Comparison of ENCODE assay signal across 22 cellular contexts in genomic region chr10:65100146-65100545, GRCh38.
DNase-seq lines count a peak whose midpoint lies in the region; ATAC-seq, FAIRE-seq and TF ChIP-seq lines count a peak whose summit lies in the region.
"Had no signal": no experiment of that assay in that cellular context is flagged by ENCODE, and none has a peak within 500 bp of the region (broad histone marks: within the 10 kb centered on the region; RNA-seq: fewer than 3 reads in every experiment).

No MANE protein-coding gene starts in this region.

- H3K27ac ChIP-seq in A549 (no peak overlapping the region), PC-9 (no peak overlapping the region), HepG2 (ENCODE audit: extremely low read length, insufficient read depth, low read length) (no peak overlapping the region)
- H3K27ac ChIP-seq: 22Rv1; BLaER1 treated with 17β-estradiol and CSF1 and Interleukin-3, amounts not matched to agents 10 nM and 100 nM had no signal

- in situ Hi-C loops in HepG2 (cut with HindIII; ENCODE audit: extremely low pct_ligation_motif_present, low pct_unique_long_range_greater_than_20kb) = no loop called here

- POLR2A ChIA-PET in A549 (lab: Yijun Ruan, JAX) = no interaction called here
- POLR2A ChIA-PET in PC-9 (lab: Charles Lee; ENCODE audit: unreplicated experiment) = no interaction called here
- POLR2A ChIA-PET in HepG2 (lab: Yijun Ruan, JAX) = no interaction called here

- H3K9me2 ChIP-seq in PC-9 (ENCODE audit: insufficient read depth) = no peaks in the 10 kb centered on the region

- H3K9ac ChIP-seq in HepG2 (ENCODE audit: insufficient read depth, low read depth, low read length) = no peak overlapping the region
- H3K9ac ChIP-seq: BLaER1 treated with 17β-estradiol and CSF1 and Interleukin-3, amounts not matched to agents 10 nM and 100 nM had no signal

- TF ChIP-seq EP300 in A549 (IDR thresholded peaks at IDR 0.05) = no peak
- no peak for TF ChIP-seq EP300 in HepG2 (IDR thresholded peaks at IDR 0.05; ENCODE audit: low read depth in 2 of 2, low read length in 2 of 2)
- TF ChIP-seq EP300 in HepG2 (CRISPR knock-in tag; IDR thresholded peaks at IDR 0.05; ENCODE audit: borderline replicate concordance) = no peak

- H3K79me2 ChIP-seq in PC-9 (ENCODE audit: low read depth) = no peaks in the 10 kb centered on the region
- H3K79me2 ChIP-seq in HepG2 (ENCODE audit: insufficient read depth, low read length) = no peaks in the 10 kb centered on the region

- TF ChIP-seq CTCF in A549 (IDR thresholded peaks at IDR 0.05) (no peak), PC-9 (conservative IDR thresholded peaks at IDR 0.05) (no peak), HepG2 (CRISPR knock-in tag; IDR thresholded peaks at IDR 0.05) (no peak)

- H3F3A ChIP-seq in PC-9 (ENCODE audit: insufficient read depth, low read depth) = no peaks in the 10 kb centered on the region

- no peak overlapping the region for H3K4me3 ChIP-seq in A549
- no peak overlapping the region for H3K4me3 ChIP-seq in PC-9
- H3K4me3 ChIP-seq in HepG2 (replicated peaks in 1 of 3; ENCODE audit: insufficient read depth in 1 of 3, low read depth in 2 of 3, low read length in 3 of 3) = no peak overlapping the region
- H3K4me3 ChIP-seq: BLaER1 treated with 17β-estradiol and CSF1 and Interleukin-3, amounts not matched to agents 10 nM and 100 nM; GM12878; GM23338 had no signal

- TF ChIP-seq POLR2A in A549 (IDR thresholded peaks at IDR 0.05; ENCODE audit: low read length) = no peak
- TF ChIP-seq POLR2A in HepG2 (IDR thresholded peaks at IDR 0.05; ENCODE audit: insufficient read depth in 1 of 2, low read depth in 2 of 2, low read length in 2 of 2) = no peak

- intact Hi-C loops in PC-9 (cut with micrococcal nuclease; ENCODE audit: unreplicated experiment) = no loop called here
- intact Hi-C loops in HepG2 (cut with micrococcal nuclease; ENCODE audit: unreplicated experiment) = no loop called here

- no peaks in the 10 kb centered on the region for H4K20me1 ChIP-seq in PC-9 (ENCODE audit: insufficient read depth)
- no peaks in the 10 kb centered on the region for H4K20me1 ChIP-seq in HepG2 (ENCODE audit: insufficient read depth, low read length)
- H4K20me1 ChIP-seq: BLaER1 treated with 17β-estradiol and CSF1 and Interleukin-3, amounts not matched to agents 10 nM and 100 nM had no signal

- H3K4me1 ChIP-seq in A549 = no peaks in the 10 kb centered on the region
- 0 out of 2 replicates have a peak, but pooled peaks cover 4% of the 10 kb centered on the region for H3K4me1 ChIP-seq in PC-9 (replicated peaks; ENCODE audit: insufficient read depth)
- H3K4me1 ChIP-seq in HepG2 (ENCODE audit: insufficient read depth, low read length) = no peaks in the 10 kb centered on the region
- H3K4me1 ChIP-seq: BE2C; BLaER1 treated with 17β-estradiol and CSF1 and Interleukin-3, amounts not matched to agents 10 nM and 100 nM had no signal

- H3K9me3 ChIP-seq in A549 = 0 out of 3 replicates have a peak, but pooled peaks cover 3% of the 10 kb centered on the region
- H3K9me3 ChIP-seq in PC-9 (ENCODE audit: insufficient read depth, low read depth) = no peaks in the 10 kb centered on the region
- peaks cover 30% of the 10 kb centered on the region for H3K9me3 ChIP-seq in HepG2 (ENCODE audit: low read length)
- H3K9me3 ChIP-seq: BE2C; BLaER1 treated with 17β-estradiol and CSF1 and Interleukin-3, amounts not matched to agents 10 nM and 100 nM had no signal

- H3K27me3 ChIP-seq in PC-9 (ENCODE audit: insufficient read depth, low read depth) = no peaks in the 10 kb centered on the region
- no peaks in the 10 kb centered on the region for H3K27me3 ChIP-seq in HepG2 (ENCODE audit: control insufficient read depth in 1 of 2, insufficient read depth in 2 of 2, low read length in 2 of 2)
- H3K27me3 ChIP-seq: BE2C; BLaER1 treated with 17β-estradiol and CSF1 and Interleukin-3, amounts not matched to agents 10 nM and 100 nM had no signal

- ATAC-seq in A549 (no peak), HepG2 (no peak), GM18909 (IDR thresholded peaks at IDR 0.05; ENCODE audit: poor library complexity, unreplicated experiment) (no peak)
- ATAC-seq: GM12878, GM23338 had no signal

- FAIRE-seq in A549 (lab: Jason Lieb, UNC) (peak; percentile 28), HepG2 (lab: Jason Lieb, UNC) (no peak)
- FAIRE-seq: A204.1, D721Med, GM12878 had no signal

- H3K4me2 ChIP-seq in A549 = no peak overlapping the region
- no peak overlapping the region for H3K4me2 ChIP-seq in PC-9
- no peak overlapping the region for H3K4me2 ChIP-seq in HepG2 (ENCODE audit: low read depth, low read length)
- H3K4me2 ChIP-seq: BLaER1 treated with 17β-estradiol and CSF1 and Interleukin-3, amounts not matched to agents 10 nM and 100 nM; GM23338 had no signal

- 13% methylated on average over 1 of the region's 1 CpG for WGBS in A549 (ENCODE audit: missing lambda C conversion rate)
- WGBS in HepG2 (ENCODE audit: low lambda C conversion rate) = 0% methylated on average over 1 of the region's 1 CpG

- CTCF ChIA-PET in A549 (lab: Yijun Ruan, JAX) (no interaction called here), PC-9 (lab: Charles Lee) (no interaction called here), HepG2 (lab: Yijun Ruan, JAX; ENCODE audit: low intra/inter-chr PET ratio, low total read pairs) (no interaction called here)

- TF ChIP-seq RAD21 in A549 (conservative IDR thresholded peaks at IDR 0.05 in 1 of 2, IDR thresholded peaks at IDR 0.05 in 1 of 2) (no peak), HepG2 (CRISPR knock-in tag; IDR thresholded peaks at IDR 0.05) (no peak)

- BruUV-seq in PC-9 (replicated peaks; lab: Mats Ljungman, UMichigan) (no TSS peak), HepG2 (replicated peaks; lab: Mats Ljungman, UMichigan) (no TSS peak)

- DNase-seq in A549 (ENCODE audit: low read depth in 1 of 2, low spot score in 1 of 2) (no peak), PC-9 (no peak), HepG2 (ENCODE audit: low spot score) (no peak), mucosa of gallbladder (ENCODE audit: low spot score) (no peak), HCEC 1CT (no peak)
- DNase-seq: ACHN; AML-193; BE2C; CD4-positive, alpha-beta T cell; CD8-positive, alpha-beta memory T cell; DMS 273 treated with DMSO at 0.1 percent for 48 hours; DMS79; EL; GDM1; H9 had no signal

- H3K36me3 ChIP-seq in PC-9 (ENCODE audit: low read depth) (no peaks in the 10 kb centered on the region), HepG2 (replicated peaks in 1 of 2; ENCODE audit: control insufficient read depth in 1 of 2, insufficient read depth in 2 of 2, low read length in 2 of 2) (no peaks in the 10 kb centered on the region)
- H3K36me3 ChIP-seq: BE2C; BLaER1 treated with 17β-estradiol and CSF1 and Interleukin-3, amounts not matched to agents 10 nM and 100 nM had no signal

- H2AFZ ChIP-seq in PC-9 = 0 out of 2 replicates have a peak overlapping the region, but pooled peaks have one; percentile 26
- H2AFZ ChIP-seq in HepG2 (ENCODE audit: low read length) = no peak overlapping the region
- H2AFZ ChIP-seq: GM23338 had no signal

TF ChIP-seq in A549, 52 proteins besides CTCF, POLR2A, EP300 and RAD21:
- TF ChIP-seq HES2 (IDR thresholded peaks at IDR 0.05) = no peak
- TF ChIP-seq FOXS1 (CRISPR knock-in tag; IDR thresholded peaks at IDR 0.05) = no peak
- no peak for TF ChIP-seq ESRRA (IDR thresholded peaks at IDR 0.05; ENCODE audit: borderline replicate concordance, low read length)
- TF ChIP-seq SMC3 (IDR thresholded peaks at IDR 0.05) = no peak
- TF ChIP-seq CHD4 (IDR thresholded peaks at IDR 0.05; ENCODE audit: borderline replicate concordance) = no peak
- TF ChIP-seq HOXB5 (CRISPR knock-in tag; IDR thresholded peaks at IDR 0.05) = no peak
TF ChIP-seq in A549: peak in this region for 0.

TF ChIP-seq in HepG2, 621 proteins besides CTCF, POLR2A, EP300 and RAD21:
- TF ChIP-seq TERF1 (CRISPR knock-in tag; IDR thresholded peaks at IDR 0.05) (no peak), HCFC1 (IDR thresholded peaks at IDR 0.05; ENCODE audit: low read depth, low read length) (no peak), CEBPB (IDR thresholded peaks at IDR 0.05; ENCODE audit: borderline replicate concordance, low read depth, low read length) (peak; percentile 56; the same call in 1 of the 2 replicates), ASH2L (IDR thresholded peaks at IDR 0.05; ENCODE audit: insufficient read length, low read depth, low read length) (no peak), IKZF4 (CRISPR knock-in tag; IDR thresholded peaks at IDR 0.05; ENCODE audit: borderline replicate concordance, low read depth, not compliant biosample characterization) (no peak)

Comparison
In these comparisons a context has a peak if more than half of its experiments do, and no peak if none do; other contexts are left out.
1. Of the 38 proteins assayed by ChIP-seq in both HepG2 and A549: peak only in HepG2: CEBPB; only in A549: none; in both: none; in neither: 37.